ENCODE assay signal across 26 cellular contexts in genomic region chr16:89986600-89986999, GRCh38.
"Had no signal": no experiment of that assay in that cellular context is flagged by ENCODE, and none has a peak within 500 bp of the region (broad histone marks: within the 10 kb centered on the region; RNA-seq: fewer than 3 reads in every experiment).

No MANE protein-coding gene starts in this region.

- H3K36me3 ChIP-seq: neural progenitor cell had no signal

- H2AFZ ChIP-seq: neural progenitor cell had no signal

- H3K27ac ChIP-seq: cardiac muscle cell, coronary artery, dorsolateral prefrontal cortex, heart right ventricle, neural progenitor cell, right atrium auricular region, tibial nerve had no signal

- H3K27me3 ChIP-seq: cardiac muscle cell, dorsolateral prefrontal cortex, heart right ventricle, neural progenitor cell, right atrium auricular region, tibial nerve had no signal

- H3K9me3 Mint-ChIP-seq: brain; effector memory CD8-positive, alpha-beta T cell; natural killer cell; neural progenitor cell; T-helper 1 cell treated with Interleukin-12 subunit alpha and Interleukin-12 subunit beta and Interleukin-4 antibody, amounts not matched to agents 30 μg/mL and 1 μg/mL, for 36 hours had no signal

- H3K4me3 ChIP-seq: cardiac muscle cell, coronary artery, dorsolateral prefrontal cortex, heart right ventricle, neural progenitor cell, right atrium auricular region, smooth muscle cell, tibial nerve had no signal

- H3K9me3 ChIP-seq: heart right ventricle, right atrium auricular region, SK-N-SH, tibial nerve had no signal

- ATAC-seq: effector memory CD8-positive, alpha-beta T cell; heart right ventricle; natural killer cell had no signal

- H3K27ac Mint-ChIP-seq: natural killer cell; neural progenitor cell; T-helper 1 cell treated with Interleukin-12 subunit alpha and Interleukin-12 subunit beta and Interleukin-4 antibody, amounts not matched to agents 30 μg/mL and 1 μg/mL, for 36 hours had no signal

- H3K4me2 ChIP-seq: neural progenitor cell, SK-N-SH, smooth muscle cell had no signal

- H3K4me3 Mint-ChIP-seq: brain; effector memory CD8-positive, alpha-beta T cell; natural killer cell; neural progenitor cell; T-helper 1 cell treated with Interleukin-12 subunit alpha and Interleukin-12 subunit beta and Interleukin-4 antibody, amounts not matched to agents 30 μg/mL and 1 μg/mL, for 36 hours had no signal

- H3K27me3 Mint-ChIP-seq: brain; effector memory CD8-positive, alpha-beta T cell had no signal

- DNase-seq: activated CD4-positive, alpha-beta T cell treated with anti-CD3 and anti-CD28 coated beads for 1 hour; activated gamma-delta T cell; activated naive CD4-positive, alpha-beta T cell treated with anti-CD3 and anti-CD28 coated beads, Interleukin-2, amount 50 U/mL, for 16 hours; anterior cingulate cortex; dorsolateral prefrontal cortex; effector memory CD8-positive, alpha-beta T cell; foreskin fibroblast; heart right ventricle; midbrain; natural killer cell; occipital lobe; SK-N-SH; stimulated activated CD4-positive, alpha-beta T cell treated with anti-CD3 and anti-CD28 coated beads, Interleukin-1b, Interleukin-23, amount 100 ng/mL, for 48 hours; stimulated activated CD4-positive, alpha-beta T cell treated with anti-CD3 and anti-CD28 coated beads, Interleukin-4, amount 100 ng/mL, for 4 hours; stimulated activated CD8-positive, alpha-beta memory T cell treated with anti-CD3 and anti-CD28 coated beads, Interleukin-4, amount 100 ng/mL, for 48 hours; stimulated activated naive CD4-positive, alpha-beta T cell treated with Interleukin-2 at 50 U/mL for 16 hours; SW 1271; T1000 had no signal

- H3K4me1 Mint-ChIP-seq: brain, natural killer cell, neural progenitor cell had no signal

- H3K4me1 ChIP-seq: heart right ventricle, neural progenitor cell, right atrium auricular region, tibial nerve had no signal
